ENCODE assay signal across 8 cellular contexts in genomic region chr13:31200636-31200970, GRCh38. TPM values are rescaled to one million over a fixed set of nuclear protein-coding genes. Genes with fewer than 3 reads are reported as not detected.
DNase-seq lines count a peak whose midpoint lies in the region; ATAC-seq and TF ChIP-seq lines count a peak whose summit lies in the region.

No MANE protein-coding gene starts in this region.

- peak overlapping the region; percentile 79 to 92 (median 90) for H3K27ac Mint-ChIP-seq in immature natural killer cell

- ATAC-seq in GM18873 (IDR thresholded peaks at IDR 0.05; ENCODE audit: low FRiP score, unreplicated experiment) (peak; percentile 17), HG03135 (IDR thresholded peaks at IDR 0.05; ENCODE audit: unreplicated experiment) (peak; percentile 12), RWPE2 (ENCODE audit: low read depth) (peak; percentile 6; the same call in 2 of the 3 replicates)

- no peaks in the 10 kb centered on the region for H3K36me3 Mint-ChIP-seq in immature natural killer cell

- H3K9me3 ChIP-seq in A673 (ENCODE audit: low read depth, low read length, poor library complexity, severe bottlenecking) (no peaks in the 10 kb centered on the region), RWPE2 (ENCODE audit: severe bottlenecking) (no peaks in the 10 kb centered on the region)

- peaks cover 3 to 13% (median 3%) of the 10 kb centered on the region in 3 donors for H3K27me3 Mint-ChIP-seq in immature natural killer cell (ENCODE audit: low read depth in 3 of 3)

- in situ Hi-C loops in astrocyte of the spinal cord (cut with HindIII; ENCODE audit: low sequenced_read_pairs): no loop called here

- no peaks in the 10 kb centered on the region for H3K9me3 Mint-ChIP-seq in immature natural killer cell

- H3K4me3 ChIP-seq in A673 (ENCODE audit: low read depth, low read length, poor library complexity, severe bottlenecking) (peak overlapping the region; percentile 75), RWPE2 (ENCODE audit: severe bottlenecking) (peak overlapping the region; percentile 98), astrocyte of the spinal cord (ENCODE audit: low read depth, low read length) (peak overlapping the region; percentile 55)

- peak overlapping the region; percentile 88 for H3K27ac ChIP-seq in A673 (ENCODE audit: low read depth, low read length, poor library complexity, severe bottlenecking)
- peak overlapping the region; percentile 75 for H3K27ac ChIP-seq in RWPE2 (ENCODE audit: poor library complexity, severe bottlenecking)

- H3K36me3 ChIP-seq in A673 (ENCODE audit: insufficient read depth, low read length, poor library complexity, severe bottlenecking) (no peaks in the 10 kb centered on the region), RWPE2 (ENCODE audit: low read depth) (no peaks in the 10 kb centered on the region)

- POLR2A ChIA-PET in A673 (lab: Charles Lee; ENCODE audit: low non-redundant PET): interaction anchor here (0.6 kb wide), 1 partner anchor 693 kb away, joined by 6 read pairs; no protein-coding TSS in a partner anchor

- CTCF ChIA-PET in A673 (lab: Charles Lee): no interaction called here

- no peaks in the 10 kb centered on the region for H3K27me3 ChIP-seq in A673 (replicated peaks; ENCODE audit: insufficient read depth, low read depth, low read length, poor library complexity)
- H3K27me3 ChIP-seq in RWPE2 (ENCODE audit: insufficient read depth, poor library complexity, severe bottlenecking): no peaks in the 10 kb centered on the region

- TF ChIP-seq CTCF in A673 (conservative IDR thresholded peaks at IDR 0.05; ENCODE audit: low read depth, low read length): no peak
- no peak for TF ChIP-seq CTCF in RWPE2 (IDR thresholded peaks at IDR 0.05; ENCODE audit: poor library complexity, severe bottlenecking)
- no peak for TF ChIP-seq CTCF in astrocyte of the spinal cord (IDR thresholded peaks at IDR 0.05; ENCODE audit: low read depth, low read length)

- peaks cover 24 to 32% of the 10 kb centered on the region in 2 donors for H3K4me1 Mint-ChIP-seq in immature natural killer cell

- peak; percentile 58 for DNase-seq in A673 (ENCODE audit: low spot score)
- DNase-seq in RWPE2 (ENCODE audit: low spot score): no peak
- DNase-seq in astrocyte of the spinal cord (ENCODE audit: low read depth, low spot score): peak; percentile 21
- DNase-seq in immature natural killer cell: no peak
- DNase-seq in stimulated activated CD4-positive, alpha-beta T cell treated with anti-CD3 and anti-CD28 coated beads, Interleukin-15, amount 100 ng/mL, for 24 hours: peak; percentile 63
- no peak for DNase-seq in NCI-H2196 (lab: John Stamatoyannopoulos, UW; ENCODE audit: unreplicated experiment)

- intact Hi-C loops in A673 (cut with micrococcal nuclease; ENCODE audit: unreplicated experiment): no loop called here

- H3K4me3 Mint-ChIP-seq in immature natural killer cell: peak overlapping the region; percentile 79 to 89 (median 83)

- BruUV-seq in A673 (replicated peaks; lab: Mats Ljungman, UMichigan): no TSS peak

- H3K4me1 ChIP-seq in A673 (ENCODE audit: insufficient read depth, low read length, poor library complexity, severe bottlenecking) (peaks cover 21% of the 10 kb centered on the region), RWPE2 (ENCODE audit: insufficient read depth, poor library complexity, severe bottlenecking) (peaks cover 7% of the 10 kb centered on the region)

RNA-seq across cellular contexts. Expression of gene B3GLCT, which starts 0.8 kb away (rescaled TPM):
- total RNA-seq in A673 (2021): 8.5 and 9.6 TPM in 2 replicates
- 10 to 100 TPM in 1 of 3 donors, 1 to 10 TPM in 2; 9.0 to 16.9 (median 9.8) TPM for polyA plus RNA-seq in immature natural killer cell

RNA-seq across cellular contexts. Expression of gene HSPH1, which starts 38.9 kb away (rescaled TPM):
- 271 and 315 TPM in 2 replicates for total RNA-seq in A673 (2021)
- polyA plus RNA-seq in immature natural killer cell: 10 to 100 TPM; 19.4 to 44.8 (median 20.3) TPM

Comparison
In these comparisons a context has a peak if more than half of its experiments do, and no peak if none do; other contexts are left out.
1. DNase-seq: peak in A673 (single experiment), astrocyte of the spinal cord (single experiment) and stimulated activated CD4-positive, alpha-beta T cell treated with anti-CD3 and anti-CD28 coated beads, Interleukin-15, amount 100 ng/mL, for 24 hours (single experiment); none in RWPE2 (single experiment), immature natural killer cell (0 of 3) and NCI-H2196 (single experiment).
2. Peak in every context shown above with its lines, with median percentiles within 50 percentile points of each other: H3K4me3 ChIP-seq and ATAC-seq.